In the genomic region with DNA sequence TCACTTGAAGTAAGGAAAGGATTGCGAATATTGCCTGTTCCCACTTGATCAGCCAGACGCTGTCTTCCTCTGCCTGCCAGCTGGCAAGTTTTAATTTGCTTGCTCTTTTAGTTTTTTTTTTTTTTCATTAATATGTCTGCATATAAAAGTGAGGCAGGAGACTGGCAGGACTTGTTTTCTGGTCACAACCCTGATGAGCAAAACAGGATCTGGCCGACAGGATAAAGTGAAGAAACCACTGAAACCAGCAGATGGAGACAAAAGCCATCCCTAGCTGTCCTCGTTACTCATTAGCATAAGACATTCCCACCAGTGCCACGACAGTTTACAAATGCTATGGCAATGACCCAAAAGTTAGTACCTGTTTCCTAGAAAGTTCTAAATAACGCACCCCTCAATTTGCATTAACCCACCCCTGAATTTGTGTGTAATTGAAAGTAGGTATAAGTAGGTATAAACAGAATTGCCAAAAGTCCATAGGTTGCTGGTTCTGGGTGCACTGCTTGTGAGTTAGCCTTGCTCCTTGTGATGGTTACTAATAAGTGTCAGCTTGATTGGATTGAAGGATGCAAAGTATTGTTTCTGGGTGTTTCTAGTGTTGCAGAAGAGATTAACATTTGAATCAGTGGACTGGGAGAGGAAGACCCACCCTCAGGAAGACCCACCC, we compare ENCODE assay signal across 1 cellular context.
TF ChIP-seq lines count a peak whose summit lies in the region.

No MANE protein-coding gene starts in this region.

TF ChIP-seq in HCT116, 20 proteins besides CTCF, POLR2A, EP300 and RAD21 (continued from another document):
- TF ChIP-seq, protein P1, sequence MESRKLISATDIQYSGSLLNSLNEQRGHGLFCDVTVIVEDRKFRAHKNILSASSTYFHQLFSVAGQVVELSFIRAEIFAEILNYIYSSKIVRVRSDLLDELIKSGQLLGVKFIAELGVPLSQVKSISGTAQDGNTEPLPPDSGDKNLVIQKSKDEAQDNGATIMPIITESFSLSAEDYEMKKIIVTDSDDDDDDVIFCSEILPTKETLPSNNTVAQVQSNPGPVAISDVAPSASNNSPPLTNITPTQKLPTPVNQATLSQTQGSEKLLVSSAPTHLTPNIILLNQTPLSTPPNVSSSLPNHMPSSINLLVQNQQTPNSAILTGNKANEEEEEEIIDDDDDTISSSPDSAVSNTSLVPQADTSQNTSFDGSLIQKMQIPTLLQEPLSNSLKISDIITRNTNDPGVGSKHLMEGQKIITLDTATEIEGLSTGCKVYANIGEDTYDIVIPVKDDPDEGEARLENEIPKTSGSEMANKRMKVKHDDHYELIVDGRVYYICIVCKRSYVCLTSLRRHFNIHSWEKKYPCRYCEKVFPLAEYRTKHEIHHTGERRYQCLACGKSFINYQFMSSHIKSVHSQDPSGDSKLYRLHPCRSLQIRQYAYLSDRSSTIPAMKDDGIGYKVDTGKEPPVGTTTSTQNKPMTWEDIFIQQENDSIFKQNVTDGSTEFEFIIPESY (IDR thresholded peaks at IDR 0.05; ENCODE audit: extremely low read depth, insufficient replicate concordance, low read length): no peak
- TF ChIP-seq TCF7L2 (IDR thresholded peaks at IDR 0.05; ENCODE audit: borderline replicate concordance, extremely low read depth, insufficient read depth, insufficient read length) (no peak), ZFX (IDR thresholded peaks at IDR 0.05) (no peak), JUND (IDR thresholded peaks at IDR 0.05) (no peak), POLR2AphosphoS5 (IDR thresholded peaks at IDR 0.05; ENCODE audit: low read depth, low read length) (no peak), SIN3A (IDR thresholded peaks at IDR 0.05; ENCODE audit: low read depth) (no peak), CBX3 (IDR thresholded peaks at IDR 0.05; ENCODE audit: low read depth) (no peak), YY1 (IDR thresholded peaks at IDR 0.05; ENCODE audit: extremely low read depth, insufficient replicate concordance, low read depth, low read length) (no peak)
TF ChIP-seq in HCT116: peak in this region for 0.
